In genomic region chr18:497688-498087, GRCh38 we compare ENCODE assay signal across 18 cellular contexts. TPM values are rescaled to one million over a fixed set of nuclear protein-coding genes. Genes with fewer than 3 reads are reported as not detected.
"Had no signal": no experiment of that assay in that cellular context is flagged by ENCODE, and none has a peak within 500 bp of the region (broad histone marks: within the 10 kb centered on the region; RNA-seq: fewer than 3 reads in every experiment).

No MANE protein-coding gene starts in this region.

- H3K4me3 Mint-ChIP-seq: activated CD4-positive, alpha-beta T cell treated with anti-CD3 and anti-CD28 coated beads, Interleukin-2, amount 10 ng/mL, durations not matched to agents 7 days and 5 days; activated naive CD8-positive, alpha-beta T cell treated with anti-CD3 and anti-CD28 coated beads for 36 hours; activated T-cell treated with anti-CD3 and anti-CD28 coated beads, Interleukin-2, amount 50 U/mL, for 24 hours had no signal

- H3K27ac ChIP-seq: heart right ventricle, thoracic aorta, upper lobe of left lung had no signal

- H3K27ac Mint-ChIP-seq: activated CD4-positive, alpha-beta T cell treated with anti-CD3 and anti-CD28 coated beads, Interleukin-2, amount 10 ng/mL, durations not matched to agents 7 days and 5 days; activated naive CD8-positive, alpha-beta T cell treated with anti-CD3 and anti-CD28 coated beads for 36 hours; activated T-cell treated with anti-CD3 and anti-CD28 coated beads, Interleukin-2, amount 50 U/mL, for 24 hours; activated T-helper 2 cell treated with anti-CD3 and anti-CD28 coated beads, Interferon-gamma antibody, Interleukin-2, Interleukin-4, amounts not matched to agents 10 μg/mL and 5 μg/mL and 100 μg/mL, durations not matched to agents 14 hours and 24 hours and 36 hours had no signal

- ATAC-seq: activated CD4-positive, CD25-positive, alpha-beta regulatory T cell treated with anti-CD3 and anti-CD28 coated beads, Interleukin-2, amount 50 U/mL, for 24 hours; left cardiac atrium had no signal

- H3K9me3 ChIP-seq: esophagus squamous epithelium, heart right ventricle, mucosa of descending colon, prostate gland, thoracic aorta, upper lobe of left lung had no signal

- H3K36me3 ChIP-seq: esophagus squamous epithelium, heart right ventricle, prostate gland, thoracic aorta, upper lobe of left lung had no signal

- H3K9me3 Mint-ChIP-seq: activated CD4-positive, alpha-beta T cell treated with anti-CD3 and anti-CD28 coated beads, Interleukin-2, amount 10 ng/mL, durations not matched to agents 7 days and 5 days; activated naive CD8-positive, alpha-beta T cell treated with anti-CD3 and anti-CD28 coated beads for 36 hours; activated T-cell treated with anti-CD3 and anti-CD28 coated beads, Interleukin-2, amount 50 U/mL, for 24 hours; activated T-helper 2 cell treated with anti-CD3 and anti-CD28 coated beads, Interferon-gamma antibody, Interleukin-2, Interleukin-4, amounts not matched to agents 10 μg/mL and 5 μg/mL and 100 μg/mL, durations not matched to agents 14 hours and 24 hours and 36 hours had no signal

- H3K36me3 Mint-ChIP-seq: activated naive CD8-positive, alpha-beta T cell treated with anti-CD3 and anti-CD28 coated beads for 36 hours had no signal

- DNase-seq: activated naive CD4-positive, alpha-beta T cell; activated naive CD8-positive, alpha-beta T cell treated with anti-CD3 and anti-CD28 coated beads for 36 hours; activated T-cell treated with anti-CD3 and anti-CD28 coated beads, Interleukin-2, amount 50 U/mL, for 24 hours; central memory CD4-positive, alpha-beta T cell; effector memory CD4-positive, alpha-beta T cell; esophagus squamous epithelium; left cardiac atrium; stimulated activated CD4-positive, alpha-beta T cell treated with anti-CD3 and anti-CD28 coated beads, Interleukin-4, amount 100 ng/mL, for 1 hour; stimulated activated naive CD4-positive, alpha-beta T cell had no signal

- H3K4me3 ChIP-seq: esophagus squamous epithelium, heart right ventricle, mucosa of descending colon, prostate gland, thoracic aorta, upper lobe of left lung had no signal

RNA-seq across cellular contexts. Expression of gene COLEC12, which starts 2.8 kb away (rescaled TPM):
- total RNA-seq: activated CD4-positive, alpha-beta T cell treated with anti-CD3 and anti-CD28 coated beads, Interleukin-2, amount 10 ng/mL, durations not matched to agents 7 days and 5 days; activated naive CD8-positive, alpha-beta T cell treated with anti-CD3 and anti-CD28 coated beads for 36 hours; activated T-helper 2 cell treated with anti-CD3 and anti-CD28 coated beads, Interferon-gamma antibody, Interleukin-2, Interleukin-4, amounts not matched to agents 10 μg/mL and 5 μg/mL and 100 μg/mL, durations not matched to agents 14 hours and 24 hours and 36 hours; T-helper 2 cell treated with Interferon-gamma antibody and Interleukin-4, amounts not matched to agents 100 ng/mL and 5 ng/mL, for 36 hours had no signal
